ENCODE assay signal across 11 cellular contexts in genomic region chr15:38128389-38128788, GRCh38.
DNase-seq lines count a peak whose midpoint lies in the region; TF ChIP-seq lines count a peak whose summit lies in the region.
"Had no signal": no experiment of that assay in that cellular context is flagged by ENCODE, and none has a peak within 500 bp of the region (broad histone marks: within the 10 kb centered on the region; RNA-seq: fewer than 3 reads in every experiment).

No MANE protein-coding gene starts in this region.

- H3K9ac ChIP-seq in SK-N-MC (ENCODE audit: insufficient read length), result peak overlapping the region; percentile 29

- no peak overlapping the region for H3K4me3 Mint-ChIP-seq in endothelial cell (ENCODE audit: unreplicated experiment)
- H3K4me3 Mint-ChIP-seq: activated naive CD8-positive, alpha-beta T cell had no signal

- peaks cover 5% of the 10 kb centered on the region for H3K4me1 Mint-ChIP-seq in endothelial cell (ENCODE audit: unreplicated experiment)

- H3K27me3 Mint-ChIP-seq in endothelial cell (ENCODE audit: unreplicated experiment), result no peaks in the 10 kb centered on the region

- no peaks in the 10 kb centered on the region for H3K9me3 Mint-ChIP-seq in endothelial cell (ENCODE audit: unreplicated experiment)

- H3K9me3 ChIP-seq in SK-N-MC (ENCODE audit: low read depth, low read length), result no peaks in the 10 kb centered on the region
- H3K9me3 ChIP-seq: SJSA1 had no signal

- no peaks in the 10 kb centered on the region for H3K36me3 ChIP-seq in SK-N-MC (ENCODE audit: insufficient read depth, low read length)
- H3K36me3 ChIP-seq: SJSA1 had no signal

- H3K36me3 Mint-ChIP-seq in endothelial cell (ENCODE audit: low read depth, unreplicated experiment), result no peaks in the 10 kb centered on the region
- H3K36me3 Mint-ChIP-seq: activated naive CD8-positive, alpha-beta T cell had no signal

- TF ChIP-seq CTCF in fibroblast of the aortic adventitia (IDR thresholded peaks at IDR 0.05; ENCODE audit: insufficient read depth, low read length) (no peak), endothelial cell (IDR thresholded peaks at IDR 0.05; ENCODE audit: unreplicated experiment) (no peak)

- H3K27ac ChIP-seq in SK-N-MC, result peak overlapping the region; percentile 81
- H3K27ac ChIP-seq: SJSA1 had no signal

- H3K27ac Mint-ChIP-seq in endothelial cell (ENCODE audit: unreplicated experiment), result no peak overlapping the region
- H3K27ac Mint-ChIP-seq: activated naive CD8-positive, alpha-beta T cell had no signal

- H3K4me3 ChIP-seq in SK-N-MC, result peak overlapping the region; percentile 61
- no peak overlapping the region for H3K4me3 ChIP-seq in fibroblast of the aortic adventitia (ENCODE audit: low read depth, low read length)
- H3K4me3 ChIP-seq: SJSA1 had no signal

- peak; percentile 2 for DNase-seq in GF-D8 (lab: John Stamatoyannopoulos, UW)
- DNase-seq in SK-N-MC (ENCODE audit: low read depth, low spot score), result no peak
- DNase-seq in fibroblast of the aortic adventitia (ENCODE audit: low read depth), result peak; percentile 51
- DNase-seq in renal cortical epithelial cell (ENCODE audit: low read depth), result peak; percentile 59
- no peak for DNase-seq in A172 (ENCODE audit: low spot score)
- no peak for DNase-seq in C1 segment of cervical spinal cord (lab: John Stamatoyannopoulos, UW)
- DNase-seq in endothelial cell (ENCODE audit: low spot score), result no peak
- no peak for DNase-seq in D341Med (ENCODE audit: low spot score)
- DNase-seq: activated CD4-positive, alpha-beta T cell treated with anti-CD3 and anti-CD28 coated beads, Interleukin-2, amount 50 U/mL, for 1 hour had no signal

Comparison
In these comparisons a context has a peak if more than half of its experiments do, and no peak if none do; other contexts are left out.
1. DNase-seq: peak in GF-D8 (single experiment), fibroblast of the aortic adventitia (single experiment) and renal cortical epithelial cell (single experiment); none in SK-N-MC (single experiment), A172 (single experiment), C1 segment of cervical spinal cord (0 of 14), endothelial cell (single experiment) and D341Med (single experiment).